2 cellular contexts compared by ENCODE assay signal in the genomic region with DNA sequence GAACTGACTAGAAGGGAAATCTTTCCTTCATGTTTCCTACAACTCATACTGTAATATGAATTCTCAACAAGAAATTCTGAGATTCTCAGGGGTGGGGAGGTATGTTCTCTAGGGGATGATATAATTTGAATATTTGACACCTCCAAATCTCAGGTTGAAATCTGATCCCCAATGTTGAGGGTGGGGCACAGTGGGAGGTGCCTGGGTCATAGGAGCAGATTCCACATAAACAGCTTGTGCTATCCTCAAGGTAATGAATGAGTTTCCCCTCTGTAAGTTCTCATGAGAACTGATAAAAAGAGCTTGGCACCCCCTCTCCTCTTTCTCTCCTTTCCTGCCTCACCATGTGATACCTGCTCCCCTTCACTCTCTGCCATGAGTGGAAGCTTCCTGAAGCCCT.
TF ChIP-seq lines count a peak whose summit lies in the region.

No MANE protein-coding gene starts in this region.

TF ChIP-seq in GM23338, 12 proteins besides CTCF, POLR2A, EP300 and RAD21:
- TF ChIP-seq EZH2phosphoT487 (IDR thresholded peaks at IDR 0.05; ENCODE audit: unreplicated experiment) (no peak), STAT1 (IDR thresholded peaks at IDR 0.05; ENCODE audit: unreplicated experiment) (no peak), EZH2 (IDR thresholded peaks at IDR 0.05; ENCODE audit: low read depth, unreplicated experiment) (no peak), ZNF114 (CRISPR knock-in tag; IDR thresholded peaks at IDR 0.05) (no peak), POLR2AphosphoS5 (IDR thresholded peaks at IDR 0.05; ENCODE audit: low read depth) (no peak), CREB1 (CRISPR knock-in tag; IDR thresholded peaks at IDR 0.05; ENCODE audit: low read depth) (no peak), JUNB (IDR thresholded peaks at IDR 0.05; ENCODE audit: unreplicated experiment) (no peak), NANOG (IDR thresholded peaks at IDR 0.05; ENCODE audit: borderline replicate concordance) (no peak)
- TF ChIP-seq, protein P1, sequence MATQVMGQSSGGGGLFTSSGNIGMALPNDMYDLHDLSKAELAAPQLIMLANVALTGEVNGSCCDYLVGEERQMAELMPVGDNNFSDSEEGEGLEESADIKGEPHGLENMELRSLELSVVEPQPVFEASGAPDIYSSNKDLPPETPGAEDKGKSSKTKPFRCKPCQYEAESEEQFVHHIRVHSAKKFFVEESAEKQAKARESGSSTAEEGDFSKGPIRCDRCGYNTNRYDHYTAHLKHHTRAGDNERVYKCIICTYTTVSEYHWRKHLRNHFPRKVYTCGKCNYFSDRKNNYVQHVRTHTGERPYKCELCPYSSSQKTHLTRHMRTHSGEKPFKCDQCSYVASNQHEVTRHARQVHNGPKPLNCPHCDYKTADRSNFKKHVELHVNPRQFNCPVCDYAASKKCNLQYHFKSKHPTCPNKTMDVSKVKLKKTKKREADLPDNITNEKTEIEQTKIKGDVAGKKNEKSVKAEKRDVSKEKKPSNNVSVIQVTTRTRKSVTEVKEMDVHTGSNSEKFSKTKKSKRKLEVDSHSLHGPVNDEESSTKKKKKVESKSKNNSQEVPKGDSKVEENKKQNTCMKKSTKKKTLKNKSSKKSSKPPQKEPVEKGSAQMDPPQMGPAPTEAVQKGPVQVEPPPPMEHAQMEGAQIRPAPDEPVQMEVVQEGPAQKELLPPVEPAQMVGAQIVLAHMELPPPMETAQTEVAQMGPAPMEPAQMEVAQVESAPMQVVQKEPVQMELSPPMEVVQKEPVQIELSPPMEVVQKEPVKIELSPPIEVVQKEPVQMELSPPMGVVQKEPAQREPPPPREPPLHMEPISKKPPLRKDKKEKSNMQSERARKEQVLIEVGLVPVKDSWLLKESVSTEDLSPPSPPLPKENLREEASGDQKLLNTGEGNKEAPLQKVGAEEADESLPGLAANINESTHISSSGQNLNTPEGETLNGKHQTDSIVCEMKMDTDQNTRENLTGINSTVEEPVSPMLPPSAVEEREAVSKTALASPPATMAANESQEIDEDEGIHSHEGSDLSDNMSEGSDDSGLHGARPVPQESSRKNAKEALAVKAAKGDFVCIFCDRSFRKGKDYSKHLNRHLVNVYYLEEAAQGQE (IDR thresholded peaks at IDR 0.05; ENCODE audit: unreplicated experiment): no peak
- TF ChIP-seq, protein P2, sequence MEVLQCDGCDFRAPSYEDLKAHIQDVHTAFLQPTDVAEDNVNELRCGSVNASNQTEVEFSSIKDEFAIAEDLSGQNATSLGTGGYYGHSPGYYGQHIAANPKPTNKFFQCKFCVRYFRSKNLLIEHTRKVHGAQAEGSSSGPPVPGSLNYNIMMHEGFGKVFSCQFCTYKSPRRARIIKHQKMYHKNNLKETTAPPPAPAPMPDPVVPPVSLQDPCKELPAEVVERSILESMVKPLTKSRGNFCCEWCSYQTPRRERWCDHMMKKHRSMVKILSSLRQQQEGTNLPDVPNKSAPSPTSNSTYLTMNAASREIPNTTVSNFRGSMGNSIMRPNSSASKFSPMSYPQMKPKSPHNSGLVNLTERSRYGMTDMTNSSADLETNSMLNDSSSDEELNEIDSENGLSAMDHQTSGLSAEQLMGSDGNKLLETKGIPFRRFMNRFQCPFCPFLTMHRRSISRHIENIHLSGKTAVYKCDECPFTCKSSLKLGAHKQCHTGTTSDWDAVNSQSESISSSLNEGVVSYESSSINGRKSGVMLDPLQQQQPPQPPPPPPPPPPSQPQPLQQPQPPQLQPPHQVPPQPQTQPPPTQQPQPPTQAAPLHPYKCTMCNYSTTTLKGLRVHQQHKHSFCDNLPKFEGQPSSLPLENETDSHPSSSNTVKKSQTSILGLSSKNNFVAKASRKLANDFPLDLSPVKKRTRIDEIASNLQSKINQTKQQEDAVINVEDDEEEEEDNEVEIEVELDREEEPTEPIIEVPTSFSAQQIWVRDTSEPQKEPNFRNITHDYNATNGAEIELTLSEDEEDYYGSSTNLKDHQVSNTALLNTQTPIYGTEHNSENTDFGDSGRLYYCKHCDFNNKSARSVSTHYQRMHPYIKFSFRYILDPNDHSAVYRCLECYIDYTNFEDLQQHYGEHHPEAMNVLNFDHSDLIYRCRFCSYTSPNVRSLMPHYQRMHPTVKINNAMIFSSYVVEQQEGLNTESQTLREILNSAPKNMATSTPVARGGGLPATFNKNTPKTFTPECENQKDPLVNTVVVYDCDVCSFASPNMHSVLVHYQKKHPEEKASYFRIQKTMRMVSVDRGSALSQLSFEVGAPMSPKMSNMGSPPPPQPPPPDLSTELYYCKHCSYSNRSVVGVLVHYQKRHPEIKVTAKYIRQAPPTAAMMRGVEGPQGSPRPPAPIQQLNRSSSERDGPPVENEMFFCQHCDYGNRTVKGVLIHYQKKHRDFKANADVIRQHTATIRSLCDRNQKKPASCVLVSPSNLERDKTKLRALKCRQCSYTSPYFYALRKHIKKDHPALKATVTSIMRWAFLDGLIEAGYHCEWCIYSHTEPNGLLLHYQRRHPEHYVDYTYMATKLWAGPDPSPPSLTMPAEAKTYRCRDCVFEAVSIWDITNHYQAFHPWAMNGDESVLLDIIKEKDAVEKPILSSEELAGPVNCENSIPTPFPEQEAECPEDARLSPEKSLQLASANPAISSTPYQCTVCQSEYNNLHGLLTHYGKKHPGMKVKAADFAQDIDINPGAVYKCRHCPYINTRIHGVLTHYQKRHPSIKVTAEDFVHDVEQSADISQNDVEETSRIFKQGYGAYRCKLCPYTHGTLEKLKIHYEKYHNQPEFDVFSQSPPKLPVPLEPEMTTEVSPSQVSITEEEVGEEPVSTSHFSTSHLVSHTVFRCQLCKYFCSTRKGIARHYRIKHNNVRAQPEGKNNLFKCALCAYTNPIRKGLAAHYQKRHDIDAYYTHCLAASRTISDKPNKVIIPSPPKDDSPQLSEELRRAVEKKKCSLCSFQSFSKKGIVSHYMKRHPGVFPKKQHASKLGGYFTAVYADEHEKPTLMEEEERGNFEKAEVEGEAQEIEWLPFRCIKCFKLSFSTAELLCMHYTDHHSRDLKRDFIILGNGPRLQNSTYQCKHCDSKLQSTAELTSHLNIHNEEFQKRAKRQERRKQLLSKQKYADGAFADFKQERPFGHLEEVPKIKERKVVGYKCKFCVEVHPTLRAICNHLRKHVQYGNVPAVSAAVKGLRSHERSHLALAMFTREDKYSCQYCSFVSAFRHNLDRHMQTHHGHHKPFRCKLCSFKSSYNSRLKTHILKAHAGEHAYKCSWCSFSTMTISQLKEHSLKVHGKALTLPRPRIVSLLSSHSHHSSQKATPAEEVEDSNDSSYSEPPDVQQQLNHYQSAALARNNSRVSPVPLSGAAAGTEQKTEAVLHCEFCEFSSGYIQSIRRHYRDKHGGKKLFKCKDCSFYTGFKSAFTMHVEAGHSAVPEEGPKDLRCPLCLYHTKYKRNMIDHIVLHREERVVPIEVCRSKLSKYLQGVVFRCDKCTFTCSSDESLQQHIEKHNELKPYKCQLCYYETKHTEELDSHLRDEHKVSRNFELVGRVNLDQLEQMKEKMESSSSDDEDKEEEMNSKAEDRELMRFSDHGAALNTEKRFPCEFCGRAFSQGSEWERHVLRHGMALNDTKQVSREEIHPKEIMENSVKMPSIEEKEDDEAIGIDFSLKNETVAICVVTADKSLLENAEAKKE (CRISPR knock-in tag; IDR thresholded peaks at IDR 0.05): no peak

TF ChIP-seq in GM12878, 131 proteins besides CTCF, POLR2A, EP300 and RAD21:
- no peak for TF ChIP-seq POU2F2 (IDR thresholded peaks at IDR 0.05; ENCODE audit: borderline replicate concordance, low read depth, low read length)
- no peak for TF ChIP-seq SP1 (IDR thresholded peaks at IDR 0.05; ENCODE audit: low read depth, low read length)
- no peak for TF ChIP-seq PML (IDR thresholded peaks at IDR 0.05; ENCODE audit: low read length)
- TF ChIP-seq ZNF24 (IDR thresholded peaks at IDR 0.05): no peak
- TF ChIP-seq TAF1 (IDR thresholded peaks at IDR 0.05; ENCODE audit: borderline replicate concordance, low read depth, low read length): no peak
- TF ChIP-seq MTA3 (IDR thresholded peaks at IDR 0.05; ENCODE audit: borderline replicate concordance, low read length): no peak
- TF ChIP-seq RUNX3 (IDR thresholded peaks at IDR 0.05; ENCODE audit: low read length): no peak
- TF ChIP-seq SUZ12 (IDR thresholded peaks at IDR 0.05; ENCODE audit: unreplicated experiment): no peak
